Comparison of ENCODE assay signal across 7 cellular contexts in the genomic region with DNA sequence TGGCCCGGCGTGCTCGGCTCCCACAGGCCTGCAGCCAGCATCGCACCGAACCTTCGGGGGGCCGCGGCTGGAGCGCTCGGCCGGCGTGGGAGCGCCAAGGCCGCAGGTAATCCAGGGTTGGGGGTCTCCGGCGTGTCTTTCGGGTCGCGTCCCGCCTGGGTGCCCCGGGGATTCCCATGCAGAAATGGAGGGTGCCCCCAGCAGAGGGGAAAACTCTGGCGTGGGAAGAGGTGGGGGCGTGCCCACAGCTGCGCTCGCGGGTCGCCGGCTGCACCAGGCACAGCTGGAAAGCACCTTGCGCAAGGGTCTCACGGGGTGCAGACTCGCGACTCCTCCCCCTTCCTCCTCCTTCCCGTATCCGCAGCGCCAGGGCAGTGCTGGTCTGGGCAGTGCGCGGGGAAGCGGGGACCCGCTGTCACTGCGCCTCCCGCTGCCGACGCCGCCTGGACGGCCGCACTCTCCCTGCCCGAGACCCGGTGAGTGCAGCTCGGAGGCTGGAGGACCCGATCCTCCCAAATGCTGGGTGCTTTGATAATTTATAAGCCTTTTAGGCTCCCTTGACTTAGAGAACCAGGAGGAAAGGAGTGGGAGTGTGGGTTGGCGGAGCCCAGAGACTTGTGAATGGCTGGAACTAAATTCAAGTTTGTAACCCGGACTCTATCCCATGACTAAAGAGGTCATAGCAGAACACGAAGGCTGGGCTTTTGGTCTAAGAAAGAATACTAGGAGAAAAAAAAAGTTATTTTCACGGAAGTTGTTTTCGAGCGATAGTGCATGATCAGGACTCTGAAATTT. TPM values are rescaled to one million over a fixed set of nuclear protein-coding genes. Genes with fewer than 3 reads are reported as not detected.
DNase-seq lines count a peak whose midpoint lies in the region; ATAC-seq, FAIRE-seq and TF ChIP-seq lines count a peak whose summit lies in the region.

No MANE protein-coding gene starts in this region.

- no peak for TF ChIP-seq EP300 in H1 (IDR thresholded peaks at IDR 0.05; ENCODE audit: borderline replicate concordance in 1 of 2, low read depth in 2 of 2, low read length in 2 of 2)

- H3K4me1 ChIP-seq in H1 (replicated peaks in 1 of 4; ENCODE audit: control insufficient read depth in 3 of 4, insufficient read depth in 4 of 4, low read length in 3 of 4) (peaks cover 12 to 25% (median 13%) of the 10 kb centered on the region in 4 experiments; a peak in 6 of 7 replicates), mesendoderm (ENCODE audit: control insufficient read depth, low read depth, low read length) (peaks cover 3% of the 10 kb centered on the region)

- H4K8ac ChIP-seq in H1 (ENCODE audit: extremely low read depth, insufficient read depth, low read length) (peak overlapping the region; percentile 88; the same call in 1 of the 2 replicates), mesendoderm (ENCODE audit: low read depth, low read length) (no peak overlapping the region)

- H2AK5ac ChIP-seq in H1 (ENCODE audit: low read depth, low read length) (no peak overlapping the region), mesendoderm (ENCODE audit: low read length) (no peak overlapping the region)

- DNase-seq in GM18507 (ENCODE audit: extremely low spot score, insufficient read length, low read depth) (no peak), NCI-H510A (lab: John Stamatoyannopoulos, UW) (peak; percentile 55), H1 (ENCODE audit: low read depth in 1 of 2, low spot score in 2 of 2) (peak in 1 of 2 experiments; percentile 78), mesendoderm (peak; percentile 83)
- DNase-seq in activated CD8-positive, alpha-beta memory T cell treated with anti-CD3 and anti-CD28 coated beads for 4 hours (ENCODE audit: low read depth in 2 of 2): peak; percentile 59
- DNase-seq in stimulated activated CD8-positive, alpha-beta memory T cell treated with anti-CD3 and anti-CD28 coated beads, Interleukin-4, amount 100 ng/mL, for 48 hours: peak; percentile 82

- no peak overlapping the region for H3K14ac ChIP-seq in H1 (ENCODE audit: insufficient read length)

- H4K5ac ChIP-seq in H1 (ENCODE audit: insufficient read length, low read depth, low read length) (no peak overlapping the region), mesendoderm (ENCODE audit: low read length) (no peak overlapping the region)

- no peak overlapping the region for H3K27ac ChIP-seq in H1 (ENCODE audit: low read depth, low read length)
- peak overlapping the region; percentile 97 for H3K27ac ChIP-seq in mesendoderm (ENCODE audit: low read depth, low read length)

- H3K56ac ChIP-seq in H1 (replicated peaks; ENCODE audit: insufficient read length, low read depth, low read length): peak overlapping the region; percentile 34
- peak overlapping the region; percentile 90 for H3K56ac ChIP-seq in mesendoderm (ENCODE audit: low read length)

- H3K79me1 ChIP-seq in H1 (ENCODE audit: low read depth, low read length) (no peaks in the 10 kb centered on the region), mesendoderm (ENCODE audit: low read length) (peaks cover 4% of the 10 kb centered on the region)

- POLR2A ChIA-PET in H1 (lab: Charles Lee; ENCODE audit: partially characterized antibody): interaction anchor here (0.6 to 1.9 kb wide), 13 partner anchors 9 to 119 kb away, joined by 3 to 8 read pairs (median 3); no protein-coding TSS in a partner anchor

- no peak overlapping the region; the same call in 1 of the 2 replicates for H3K18ac ChIP-seq in H1 (ENCODE audit: extremely low read depth, low read length)
- peak overlapping the region; percentile 90 for H3K18ac ChIP-seq in mesendoderm (ENCODE audit: low read length)

- no peak overlapping the region for H2BK20ac ChIP-seq in H1 (ENCODE audit: low read length)

- H2BK120ac ChIP-seq in H1 (replicated peaks; ENCODE audit: low read depth, low read length) (no peak overlapping the region), mesendoderm (ENCODE audit: low read depth, low read length) (no peak overlapping the region)

- H3K4ac ChIP-seq in H1 (replicated peaks; ENCODE audit: insufficient read length, low read depth, low read length): no peak overlapping the region
- peak overlapping the region; percentile 24 for H3K4ac ChIP-seq in mesendoderm (ENCODE audit: low read depth, low read length)

- H2BK12ac ChIP-seq in H1 (ENCODE audit: low read depth, low read length): no peak overlapping the region

- no peak overlapping the region; the same call in 1 of the 2 replicates for H2AFZ ChIP-seq in H1 (ENCODE audit: low read length)

- TF ChIP-seq RAD21 in H1 (IDR thresholded peaks at IDR 0.05 in 1 of 2, conservative IDR thresholded peaks at IDR 0.05 in 1 of 2; ENCODE audit: low read depth in 2 of 2, low read length in 2 of 2): no peak

- TF ChIP-seq POLR2A in H1 (IDR thresholded peaks at IDR 0.05; ENCODE audit: control extremely low read depth in 1 of 2, low read depth in 2 of 2, low read length in 2 of 2): no peak

- H4K20me1 ChIP-seq in H1 (replicated peaks in 1 of 2; ENCODE audit: control insufficient read depth in 1 of 2, insufficient read depth in 2 of 2, low read length in 2 of 2): peaks cover 2 to 4% of the 10 kb centered on the region in 2 experiments

- H3K4me3 ChIP-seq in H1 (ENCODE audit: extremely low read depth in 1 of 4, insufficient read depth in 2 of 4, low read depth in 3 of 4, low read length in 4 of 4) (peak overlapping the region; percentile 70 to 91 (median 82)), mesendoderm (ENCODE audit: low read length) (peak overlapping the region; percentile 61)

- H3K23me2 ChIP-seq in H1 (ENCODE audit: low read depth, low read length): peaks cover 20% of the 10 kb centered on the region; the same call in 1 of the 2 replicates

- H3K4me2 ChIP-seq in H1 (ENCODE audit: insufficient read depth in 1 of 2, low read depth in 2 of 2, low read length in 2 of 2): peak overlapping the region; percentile 81 to 97
- H3K4me2 ChIP-seq in mesendoderm (ENCODE audit: low read length): peak overlapping the region; percentile 97

- TF ChIP-seq CTCF in H1 (IDR thresholded peaks at IDR 0.05; ENCODE audit: control extremely low read depth in 1 of 3, insufficient read depth in 1 of 3, low read depth in 1 of 3, low read length in 3 of 3): no peak

- peak overlapping the region; percentile 62; the same call in 1 of the 2 replicates for H2BK5ac ChIP-seq in H1 (ENCODE audit: low read depth, low read length)
- H2BK5ac ChIP-seq in mesendoderm (ENCODE audit: low read length): no peak overlapping the region

- no peak overlapping the region for H3K23ac ChIP-seq in H1 (ENCODE audit: insufficient read length)
- H3K23ac ChIP-seq in mesendoderm (ENCODE audit: low read length): peak overlapping the region; percentile 69

- peaks cover 0 to 10% (median 4%) of the 10 kb centered on the region in 4 experiments; a peak in 5 of 7 replicates for H3K27me3 ChIP-seq in H1 (replicated peaks in 1 of 4; ENCODE audit: control insufficient read depth in 3 of 4, extremely low read depth in 1 of 4, insufficient read depth in 3 of 4, low read length in 3 of 4)
- no peaks in the 10 kb centered on the region for H3K27me3 ChIP-seq in mesendoderm (ENCODE audit: insufficient read depth, low read length, poor library complexity)

- H3K36me3 ChIP-seq in H1 (ENCODE audit: control insufficient read depth in 2 of 4, insufficient read depth in 4 of 4, low read length in 3 of 4) (peaks cover 0 to 4% (median 1%) of the 10 kb centered on the region in 4 experiments; a peak in 3 of 8 replicates), mesendoderm (ENCODE audit: control insufficient read depth, insufficient read depth, low read length) (no peaks in the 10 kb centered on the region)

- H3K9me3 ChIP-seq in H1 (ENCODE audit: insufficient read depth in 2 of 2, low read depth in 1 of 2, low read length in 1 of 2): no peaks in the 10 kb centered on the region

- H2BK15ac ChIP-seq in H1 (ENCODE audit: low read length) (no peak overlapping the region), mesendoderm (replicated peaks; ENCODE audit: low read depth) (no peak overlapping the region)

- H4K91ac ChIP-seq in H1 (replicated peaks; ENCODE audit: insufficient read length, low read length): peak overlapping the region; percentile 22

- peak; percentile 57 for ATAC-seq in HG02759 (IDR thresholded peaks at IDR 0.05; ENCODE audit: unreplicated experiment)

- CTCF ChIA-PET in H1 (lab: Charles Lee; ENCODE audit: partially characterized antibody): interaction anchor here (0.8 to 1.8 kb wide), 6 partner anchors 10 to 157 kb away, joined by 3 to 4 read pairs (median 3); no protein-coding TSS in a partner anchor

- H3K79me2 ChIP-seq in H1 (ENCODE audit: control insufficient read depth in 1 of 2, insufficient read depth in 2 of 2, low read length in 2 of 2): peaks cover 0 to 20% of the 10 kb centered on the region in 2 experiments; a peak in 2 of 4 replicates
- peaks cover 5% of the 10 kb centered on the region for H3K79me2 ChIP-seq in mesendoderm (ENCODE audit: control insufficient read depth, insufficient read depth, low read length)

- H3K9ac ChIP-seq in H1 (replicated peaks in 1 of 4; ENCODE audit: extremely low read depth in 1 of 4, low read depth in 3 of 4, low read length in 3 of 4) (peak overlapping the region; percentile 45 to 84 (median 62)), mesendoderm (ENCODE audit: low read length) (peak overlapping the region; percentile 78)

- WGBS in H1 (ENCODE audit: extremely low coverage in 1 of 2, insufficient coverage in 1 of 2, insufficient read length in 1 of 2, insufficient replicate concordance in 2 of 2, low coverage in 1 of 2, low lambda C conversion rate in 2 of 2, missing lambda C conversion rate in 1 of 2), 2 experiments: 1% methylated on average over 56 of the region's 56 CpGs; no CpG with 5 or more reads in 1 of the 2 experiments
- no CpG with 5 or more reads among the region's 56 CpGs for WGBS in mesendoderm (ENCODE audit: extremely low coverage, insufficient coverage, low lambda C conversion rate)

- peak; percentile 92 for FAIRE-seq in GM18507 (lab: Jason Lieb, UNC)
- no peak for FAIRE-seq in H1 (lab: Jason Lieb, UNC)

TF ChIP-seq in H1, 55 proteins besides CTCF, POLR2A, EP300 and RAD21 (continues in another document):
- TF ChIP-seq TAF7 (optimal IDR thresholded peaks at IDR 0.05; ENCODE audit: borderline replicate concordance, low read depth, low read length): no peak
- peak; percentile 24; the same call in 1 of the 2 replicates for TF ChIP-seq CREB1 (IDR thresholded peaks at IDR 0.05)
- peak; percentile 21; the same call in 1 of the 2 replicates for TF ChIP-seq SP4 (IDR thresholded peaks at IDR 0.05; ENCODE audit: low read length)
- TF ChIP-seq KDM1A (IDR thresholded peaks at IDR 0.05; ENCODE audit: borderline replicate concordance, low read length): no peak

RNA-seq across cellular contexts. Expression of gene MAP3K8, which starts 0.5 kb away (rescaled TPM):
- 5.4 and 5.6 TPM in 2 replicates for total RNA-seq in H1 (2021; fragmentation: NEBNext Ultra II Directional; extraction: Animal tissue kit (Norgen Biotek cat#: 25700))
- 2.7 and 6.0 TPM in 2 replicates for polyA plus RNA-seq in H1 (2011; rRNA removed)
- polyA plus RNA-seq in H1 (2011; cell fraction: cytosol; rRNA removed): 5.5 TPM
- polyA plus RNA-seq in H1 (2011; cell fraction: nucleus; rRNA removed): 4.3 TPM
- 5.3 to 9.0 TPM (median 5.5 TPM) in 4 replicates for polyA plus RNA-seq in H1 (2012, experiment 1 of 2)
- 2.3 TPM for polyA plus RNA-seq in H1 (2012, experiment 2 of 2)
- polyA plus RNA-seq in H1 (2013, experiment 1 of 2): 3.6 TPM
- 3.7 TPM for polyA plus RNA-seq in H1 (2013, experiment 2 of 2)
- 4.2 and 6.7 TPM in 2 replicates for polyA minus RNA-seq in H1 (2011; rRNA and poly(A)+ RNA removed)
- 1.7 TPM for polyA minus RNA-seq in H1 (2011; cell fraction: cytosol; rRNA and poly(A)+ RNA removed)
- 5.6 TPM for polyA minus RNA-seq in H1 (2011; cell fraction: nucleus; rRNA and poly(A)+ RNA removed)
- 6.5 TPM for polyA plus RNA-seq in mesendoderm (2013, experiment 1 of 2)
- 6.2 TPM for polyA plus RNA-seq in mesendoderm (2013, experiment 2 of 2)
